In genomic region chr18:24208270-24209035, GRCh38 we compare ENCODE assay signal across 19 cellular contexts.
A peak's percentile ranks its signal among the peaks of the same experiment; 100 is the strongest.
DNase-seq lines count a peak whose midpoint lies in the region; ATAC-seq and TF ChIP-seq lines count a peak whose summit lies in the region.
"Had no signal": no experiment of that assay in that cellular context is flagged by ENCODE, and none has a peak within 500 bp of the region (broad histone marks: within the 10 kb centered on the region; RNA-seq: fewer than 3 reads in every experiment).

No MANE protein-coding gene starts in this region.

- peaks cover 16% of the 10 kb centered on the region for H3K4me1 ChIP-seq in HUES48 (ENCODE audit: control insufficient read depth, insufficient read depth, low read length)

- H3K27me3 ChIP-seq in HUES48 (ENCODE audit: control insufficient read depth, insufficient read depth, low read length), result no peaks in the 10 kb centered on the region
- H3K27me3 ChIP-seq: transverse colon had no signal

- no peaks in the 10 kb centered on the region for H3K9me3 ChIP-seq in HUES48 (ENCODE audit: control insufficient read depth, insufficient read depth, low read length)
- H3K9me3 ChIP-seq: transverse colon had no signal

- in situ Hi-C loops in astrocyte of the spinal cord (cut with HindIII; ENCODE audit: low sequenced_read_pairs), result no loop called here

- ATAC-seq in activated CD4-positive, CD25-positive, alpha-beta regulatory T cell treated with anti-CD3 and anti-CD28 coated beads, Interleukin-2, amount 50 U/mL, for 24 hours, result no peak
- ATAC-seq: left colon had no signal

- no peaks in the 10 kb centered on the region for H3K36me3 ChIP-seq in HUES48 (ENCODE audit: control insufficient read depth, insufficient read depth, low read length)
- H3K36me3 ChIP-seq: transverse colon had no signal

- no peak overlapping the region for H3K9ac ChIP-seq in HUES48 (ENCODE audit: low read depth, low read length)

- peak overlapping the region; percentile 40 for H3K27ac ChIP-seq in HUES48 (ENCODE audit: low read depth, low read length)
- H3K27ac ChIP-seq: C4-2B, transverse colon had no signal

- DNase-seq in COLO829 (ENCODE audit: low spot score), result peak; percentile 42
- peak; percentile 37 for DNase-seq in astrocyte of the spinal cord (ENCODE audit: low read depth, low spot score)
- DNase-seq in kidney tubule cell (ENCODE audit: low spot score), result peak; percentile 16
- no peak for DNase-seq in effector CD8-positive, alpha-beta T cell (lab: John Stamatoyannopoulos, UW)
- DNase-seq in activated gamma-delta T cell (lab: John Stamatoyannopoulos, UW), result no peak
- no peak for DNase-seq in activated gamma-delta T cell treated with Interleukin-2 at 50 U/mL for 16 hours
- DNase-seq: activated B cell treated with CpG ODN at 0.5 μM for 24 hours; DMS53; H7; left colon; NCI-H2171; NCI-H69; OCI-M1; retina; stimulated activated CD4-positive, alpha-beta T cell treated with anti-CD3 and anti-CD28 coated beads, Interleukin-12 subunit alpha, Interleukin-12 subunit beta, amount 100 ng/mL, for 4 hours; transverse colon had no signal

- TF ChIP-seq CTCF in astrocyte of the spinal cord (IDR thresholded peaks at IDR 0.05; ENCODE audit: low read depth, low read length), result no peak

- H3K4me3 ChIP-seq in HUES48 (ENCODE audit: low read depth, low read length) (no peak overlapping the region; the same call in 1 of the 2 replicates), astrocyte of the spinal cord (ENCODE audit: low read depth, low read length) (no peak overlapping the region)
- H3K4me3 ChIP-seq: transverse colon had no signal

Comparison
In these comparisons a context has a peak if more than half of its experiments do, and no peak if none do; other contexts are left out.
1. DNase-seq: peak in COLO829 (single experiment), astrocyte of the spinal cord (single experiment) and kidney tubule cell (single experiment); none in effector CD8-positive, alpha-beta T cell (single experiment), activated gamma-delta T cell (single experiment) and activated gamma-delta T cell treated with Interleukin-2 at 50 U/mL for 16 hours (single experiment).